Comparison of ENCODE assay signal across 24 cellular contexts in genomic region chr5:93073547-93073946, GRCh38.
"Had no signal": no experiment of that assay in that cellular context is flagged by ENCODE, and none has a peak within 500 bp of the region (broad histone marks: within the 10 kb centered on the region; RNA-seq: fewer than 3 reads in every experiment).

No MANE protein-coding gene starts in this region.

- H3K27ac Mint-ChIP-seq: activated naive CD4-positive, alpha-beta T cell treated with anti-CD3 and anti-CD28 coated beads for 36 hours; activated naive CD8-positive, alpha-beta T cell treated with anti-CD3 and anti-CD28 coated beads for 36 hours; brain; memory B cell; natural killer cell treated with Interleukin-12 subunit alpha and Interleukin-12 subunit beta and Interleukin-15 and Interleukin-18, amount 100 ng/mL, for 72 hours had no signal

- ATAC-seq: activated CD4-positive, CD25-positive, alpha-beta regulatory T cell treated with anti-CD3 and anti-CD28 coated beads, Interleukin-2, amount 50 U/mL, for 24 hours; left colon; mucosa of descending colon; natural killer cell treated with Interleukin-12 subunit alpha and Interleukin-12 subunit beta and Interleukin-15 and Interleukin-18, amount 100 ng/mL, for 72 hours; right cardiac atrium; upper lobe of right lung had no signal

- H3K9me3 ChIP-seq: adrenal gland, mucosa of descending colon, spleen, suprapubic skin, tibial artery, upper lobe of right lung had no signal

- FAIRE-seq: kidney, TTC549 had no signal

- H3K27me3 ChIP-seq: adrenal gland, spleen, suprapubic skin, tibial artery, upper lobe of right lung had no signal

- H3K36me3 ChIP-seq: adrenal gland, spleen, suprapubic skin, tibial artery, upper lobe of right lung had no signal

- DNase-seq: activated CD4-positive, alpha-beta T cell treated with anti-CD3 and anti-CD28 coated beads for 48 hours; activated CD4-positive, alpha-beta T cell treated with anti-CD3 and anti-CD28 coated beads, Interleukin-2, amount 50 U/mL, for 48 hours; activated CD8-positive, alpha-beta memory T cell treated with anti-CD3 and anti-CD28 coated beads for 24 hours; activated effector memory CD4-positive, alpha-beta T cell treated with anti-CD3 and anti-CD28 coated beads, Interleukin-2, amount 50 U/mL, for 16 hours; activated naive CD4-positive, alpha-beta T cell treated with anti-CD3 and anti-CD28 coated beads for 36 hours; activated naive CD8-positive, alpha-beta T cell treated with anti-CD3 and anti-CD28 coated beads for 36 hours; adrenal gland; aorta; caudate nucleus; kidney; left colon; mucosa of descending colon; right cardiac atrium; spleen; stimulated activated naive CD4-positive, alpha-beta T cell; tibial artery; upper lobe of right lung had no signal

- H3K4me3 ChIP-seq: adrenal gland, mucosa of descending colon, spleen, suprapubic skin, tibial artery, upper lobe of right lung had no signal

- H3K4me1 ChIP-seq: suprapubic skin, upper lobe of right lung had no signal

- H3K4me1 Mint-ChIP-seq: activated naive CD8-positive, alpha-beta T cell treated with anti-CD3 and anti-CD28 coated beads for 36 hours; memory B cell had no signal

- H3K27ac ChIP-seq: adrenal gland, spleen, suprapubic skin, tibial artery, upper lobe of right lung, VCaP had no signal

- H3K27me3 Mint-ChIP-seq: activated naive CD8-positive, alpha-beta T cell treated with anti-CD3 and anti-CD28 coated beads for 36 hours; brain; memory B cell; natural killer cell treated with Interleukin-12 subunit alpha and Interleukin-12 subunit beta and Interleukin-15 and Interleukin-18, amount 100 ng/mL, for 72 hours had no signal

- H3K4me3 Mint-ChIP-seq: activated naive CD4-positive, alpha-beta T cell treated with anti-CD3 and anti-CD28 coated beads for 36 hours; activated naive CD8-positive, alpha-beta T cell treated with anti-CD3 and anti-CD28 coated beads for 36 hours; brain; memory B cell; natural killer cell treated with Interleukin-12 subunit alpha and Interleukin-12 subunit beta and Interleukin-15 and Interleukin-18, amount 100 ng/mL, for 72 hours had no signal

- H3K36me3 Mint-ChIP-seq: activated naive CD8-positive, alpha-beta T cell treated with anti-CD3 and anti-CD28 coated beads for 36 hours; brain; memory B cell; natural killer cell treated with Interleukin-12 subunit alpha and Interleukin-12 subunit beta and Interleukin-15 and Interleukin-18, amount 100 ng/mL, for 72 hours had no signal

- H3K9me3 Mint-ChIP-seq: activated naive CD4-positive, alpha-beta T cell treated with anti-CD3 and anti-CD28 coated beads for 36 hours; activated naive CD8-positive, alpha-beta T cell treated with anti-CD3 and anti-CD28 coated beads for 36 hours had no signal
